ENCODE assay signal across 21 cellular contexts in genomic region chr22:29795663-29796062, GRCh38. TPM values are rescaled to one million over a fixed set of nuclear protein-coding genes. Genes with fewer than 3 reads are reported as not detected.
DNase-seq lines count a peak whose midpoint lies in the region; TF ChIP-seq lines count a peak whose summit lies in the region.
"Had no signal": no experiment of that assay in that cellular context is flagged by ENCODE, and none has a peak within 500 bp of the region (broad histone marks: within the 10 kb centered on the region; RNA-seq: fewer than 3 reads in every experiment).

No MANE protein-coding gene starts in this region.

- no peak for TF ChIP-seq CTCF in Calu3 (IDR thresholded peaks at IDR 0.05; ENCODE audit: unreplicated experiment)
- TF ChIP-seq CTCF in VCaP (conservative IDR thresholded peaks at IDR 0.05) = no peak
- no peak for TF ChIP-seq CTCF in mesothelial cell of epicardium (IDR thresholded peaks at IDR 0.05; ENCODE audit: unreplicated experiment)
- TF ChIP-seq CTCF in prostate gland (IDR thresholded peaks at IDR 0.05) = no peak

- peaks cover 6 to 25% of the 10 kb centered on the region in 2 donors for H3K36me3 ChIP-seq in prostate gland

- CTCF ChIA-PET in Calu3 (lab: Charles Lee) = interaction anchor here (0.6 to 2.3 kb wide), 11 partner anchors 16 to 242 kb away, joined by 3 to 8 read pairs (median 4); partner anchors contain the start of genes THOC5, UQCR10 and ZMAT5

- H3K9me3 Mint-ChIP-seq in Calu3 (ENCODE audit: low read depth, unreplicated experiment) (no peaks in the 10 kb centered on the region), mesothelial cell of epicardium (no peaks in the 10 kb centered on the region)
- H3K9me3 Mint-ChIP-seq: CD4-positive, alpha-beta T cell had no signal

- peak overlapping the region; percentile 23 for H3K27ac Mint-ChIP-seq in Calu3 (ENCODE audit: unreplicated experiment)
- H3K27ac Mint-ChIP-seq in mesothelial cell of epicardium = peak overlapping the region; percentile 94
- H3K27ac Mint-ChIP-seq: CD4-positive, alpha-beta T cell had no signal

- DNase-seq in Calu3 = peak; percentile 60
- DNase-seq in mesothelial cell of epicardium (ENCODE audit: low spot score in 2 of 2, unreplicated experiment in 2 of 2) = peak in 1 of 2 experiments; percentile 43
- peak; percentile 44 for DNase-seq in prostate gland (ENCODE audit: low spot score)
- no peak for DNase-seq in SK-N-DZ (ENCODE audit: low spot score)
- DNase-seq in stimulated activated CD4-positive, alpha-beta T cell treated with anti-CD3 and anti-CD28 coated beads, Interleukin-4, amount 100 ng/mL, for 4 hours = no peak
- DNase-seq in NOMO-1 treated with dmso at 0.1 percent for 144 hours (lab: John Stamatoyannopoulos, UW; ENCODE audit: unreplicated experiment) = no peak
- DNase-seq: AML-193; CD4-positive, alpha-beta T cell; MV-4-11; NCI-H1105 treated with DMSO at 0.1 percent for 48 hours; NCI-H146; NCI-H1930; NCI-H446; NCI-H524 treated with DMSO at 0.1 percent for 48 hours; NCI-H774; PC-3; Right ventricle myocardium superior had no signal

- H3K27ac ChIP-seq in VCaP = peak overlapping the region; percentile 91
- peak overlapping the region; percentile 12 to 38 for H3K27ac ChIP-seq in prostate gland
- H3K27ac ChIP-seq: BLaER1 treated with 17β-estradiol and CSF1 and Interleukin-3, amounts not matched to agents 10 nM and 100 nM; SK-N-MC had no signal

- H3K27me3 ChIP-seq in prostate gland (replicated peaks; ENCODE audit: insufficient read depth) = no peaks in the 10 kb centered on the region
- H3K27me3 ChIP-seq: BLaER1 treated with 17β-estradiol and CSF1 and Interleukin-3, amounts not matched to agents 10 nM and 100 nM had no signal

- peak overlapping the region; percentile 43 for H3K4me3 Mint-ChIP-seq in Calu3 (ENCODE audit: low read depth, unreplicated experiment)
- peak overlapping the region; percentile 28 for H3K4me3 Mint-ChIP-seq in mesothelial cell of epicardium
- H3K4me3 Mint-ChIP-seq: CD4-positive, alpha-beta T cell had no signal

- 35% methylated on average over 5 of the region's 5 CpGs for WGBS in prostate gland

- H3K4me3 ChIP-seq in prostate gland = no peak overlapping the region
- H3K4me3 ChIP-seq: BLaER1 treated with 17β-estradiol and CSF1 and Interleukin-3, amounts not matched to agents 10 nM and 100 nM; K562; SK-N-MC had no signal

- H3K36me3 Mint-ChIP-seq in Calu3 (ENCODE audit: insufficient read depth, unreplicated experiment) (peaks cover 57% of the 10 kb centered on the region), mesothelial cell of epicardium (peaks cover 35% of the 10 kb centered on the region)

- H3K4me1 ChIP-seq in prostate gland (replicated peaks) = peaks cover 33% of the 10 kb centered on the region

- H3K4me1 Mint-ChIP-seq in Calu3 (ENCODE audit: low read depth, unreplicated experiment) = peaks cover 40% of the 10 kb centered on the region
- H3K4me1 Mint-ChIP-seq in mesothelial cell of epicardium = peaks cover 28% of the 10 kb centered on the region

- H3K9me3 ChIP-seq in prostate gland = no peaks in the 10 kb centered on the region
- H3K9me3 ChIP-seq: BLaER1 treated with 17β-estradiol and CSF1 and Interleukin-3, amounts not matched to agents 10 nM and 100 nM had no signal

- no TSS peak for BruUV-seq in Calu3 (replicated peaks; lab: Mats Ljungman, UMichigan)

- no peak for TF ChIP-seq POLR2A in prostate gland (IDR thresholded peaks at IDR 0.05)

- H3K27me3 Mint-ChIP-seq in Calu3 (ENCODE audit: unreplicated experiment) (no peaks in the 10 kb centered on the region), mesothelial cell of epicardium (ENCODE audit: low read depth) (no peaks in the 10 kb centered on the region)
- H3K27me3 Mint-ChIP-seq: CD4-positive, alpha-beta T cell had no signal

- intact Hi-C loops in Calu3 (cut with micrococcal nuclease; ENCODE audit: unreplicated experiment) = no loop called here
- intact Hi-C loops in prostate gland (cut with DNase I) = no loop called here

RNA-seq across cellular contexts. Expression of gene UQCR10, which starts 28.5 kb away (rescaled TPM):
- total RNA-seq in Calu3 (2022) (113 and 120 TPM in 2 replicates), mesothelial cell of epicardium (72.9 to 88.1 TPM (median 76.6 TPM) in 3 replicates), prostate gland (100 to 1,000 TPM in 1 of 2 donors, 10 to 100 TPM in 1; 92.8 to 124 TPM)
- 98.6 and 126 TPM in 2 replicates for polyA plus RNA-seq in SK-N-DZ (2014; cell fraction: cytosol; rRNA removed)
- polyA plus RNA-seq in SK-N-DZ (2014; cell fraction: nucleus; rRNA removed) = 87.0 and 107 TPM in 2 replicates

RNA-seq across cellular contexts. Expression of gene ZMAT5, which starts 28.9 kb away (rescaled TPM):
- 20.5 and 21.0 TPM in 2 replicates for total RNA-seq in Calu3 (2022)
- total RNA-seq in mesothelial cell of epicardium = 16.5 to 18.8 TPM (median 17.1 TPM) in 3 replicates
- 10 to 100 TPM; 32.9 to 33.5 TPM for total RNA-seq in prostate gland
- 49.1 and 51.6 TPM in 2 replicates for polyA plus RNA-seq in SK-N-DZ (2014; cell fraction: cytosol; rRNA removed)
- 28.3 and 37.1 TPM in 2 replicates for polyA plus RNA-seq in SK-N-DZ (2014; cell fraction: nucleus; rRNA removed)

RNA-seq across cellular contexts. Expression of gene ASCC2, which starts 42.4 kb away (rescaled TPM):
- total RNA-seq in Calu3 (2022) (62.6 and 73.4 TPM in 2 replicates), mesothelial cell of epicardium (53.4 to 58.2 TPM (median 57.1 TPM) in 3 replicates), prostate gland (10 to 100 TPM; 42.5 to 82.6 TPM)
- 21.8 and 27.2 TPM in 2 replicates for polyA plus RNA-seq in SK-N-DZ (2014; cell fraction: cytosol; rRNA removed)
- polyA plus RNA-seq in SK-N-DZ (2014; cell fraction: nucleus; rRNA removed) = 23.1 and 43.9 TPM in 2 replicates

Comparison
In these comparisons a context has a peak if more than half of its experiments do, and no peak if none do; other contexts are left out.
1. DNase-seq: peak in Calu3 (single experiment) and prostate gland (single experiment); none in SK-N-DZ (single experiment), stimulated activated CD4-positive, alpha-beta T cell treated with anti-CD3 and anti-CD28 coated beads, Interleukin-4, amount 100 ng/mL, for 4 hours (0 of 2) and NOMO-1 treated with dmso at 0.1 percent for 144 hours (single experiment).